In genomic region chr21:45250914-45251634, GRCh38 we compare ENCODE assay signal across 28 cellular contexts.
"Had no signal": no experiment of that assay in that cellular context is flagged by ENCODE, and none has a peak within 500 bp of the region (broad histone marks: within the 10 kb centered on the region; RNA-seq: fewer than 3 reads in every experiment).

No MANE protein-coding gene starts in this region.

- H3K4me3 Mint-ChIP-seq: activated CD4-positive, alpha-beta memory T cell treated with anti-CD3 and anti-CD28 coated beads for 36 hours; activated CD4-positive, alpha-beta T cell treated with anti-CD3 and anti-CD28 coated beads for 36 hours; activated naive CD4-positive, alpha-beta T cell treated with anti-CD3 and anti-CD28 coated beads, Interleukin-2, amount 10 ng/mL, durations not matched to agents 7 days and 5 days; activated naive CD8-positive, alpha-beta T cell; activated naive CD8-positive, alpha-beta T cell treated with anti-CD3 and anti-CD28 coated beads, Interleukin-2, amount 50 U/mL, for 24 hours; activated T-cell treated with anti-CD3 and anti-CD28 coated beads, Interleukin-2, amount 50 U/mL, for 4 hours; activated T-helper 1 cell treated with anti-CD3 and anti-CD28 coated beads, Interleukin-12 subunit alpha, Interleukin-12 subunit beta, Interleukin-2, Interleukin-4 antibody, amounts not matched to agents 30 ng/mL and 10 ng/mL and 1 ng/mL, durations not matched to agents 14 hours and 24 hours and 36 hours; brain had no signal

- H3K4me2 ChIP-seq: KMS-11 had no signal

- H3K36me3 Mint-ChIP-seq: activated CD4-positive, alpha-beta memory T cell treated with anti-CD3 and anti-CD28 coated beads for 36 hours; activated naive CD4-positive, alpha-beta T cell treated with anti-CD3 and anti-CD28 coated beads, Interleukin-2, amount 10 ng/mL, durations not matched to agents 7 days and 5 days; activated naive CD8-positive, alpha-beta T cell; brain had no signal

- DNase-seq: activated CD4-positive, alpha-beta memory T cell treated with anti-CD3 and anti-CD28 coated beads for 36 hours; activated CD4-positive, alpha-beta T cell treated with anti-CD3 and anti-CD28 coated beads for 36 hours; activated CD4-positive, alpha-beta T cell treated with anti-CD3 and anti-CD28 coated beads, Interleukin-2, amount 50 U/mL, for 1 hour; activated CD8-positive, alpha-beta memory T cell treated with anti-CD3 and anti-CD28 coated beads, Interleukin-2, amount 50 U/mL, for 4 hours; activated naive CD4-positive, alpha-beta T cell treated with anti-CD3 and anti-CD28 coated beads, Interleukin-2, amount 10 ng/mL, durations not matched to agents 7 days and 5 days; activated naive CD8-positive, alpha-beta T cell treated with anti-CD3 and anti-CD28 coated beads, Interleukin-2, amount 50 U/mL, for 24 hours; activated T-cell treated with anti-CD3 and anti-CD28 coated beads for 4 hours; activated T-cell treated with anti-CD3 and anti-CD28 coated beads, Interleukin-2, amount 50 U/mL, for 4 hours; anterior cingulate cortex; caudate nucleus; MM.1S; NCI-H1048; NCI-H1436 treated with DMSO at 0.1 percent for 48 hours; NCI-H1694 treated with DMSO at 0.1 percent for 48 hours; NCI-H2029; NCI-H345; NCI-H524 treated with DMSO at 0.1 percent for 48 hours; SHP77; SJCRH30; T-helper 1 cell; T-helper 2 cell; T-helper 9 cell had no signal

- ATAC-seq: activated CD4-positive, alpha-beta T cell treated with anti-CD3 and anti-CD28 coated beads for 36 hours; activated naive CD8-positive, alpha-beta T cell treated with anti-CD3 and anti-CD28 coated beads, Interleukin-2, amount 50 U/mL, for 24 hours; activated T-cell treated with anti-CD3 and anti-CD28 coated beads, Interleukin-2, amount 50 U/mL, for 4 hours; Panc1 had no signal

- H3K27ac ChIP-seq: KMS-11, SJCRH30, SK-N-MC had no signal

- H3K9ac ChIP-seq: KMS-11 had no signal

- H3K4me3 ChIP-seq: SJCRH30, SK-N-MC had no signal

- H3K4me1 Mint-ChIP-seq: activated CD4-positive, alpha-beta T cell treated with anti-CD3 and anti-CD28 coated beads for 36 hours had no signal

- H3K9me3 ChIP-seq: SJCRH30 had no signal

- H3K9me3 Mint-ChIP-seq: activated CD4-positive, alpha-beta memory T cell treated with anti-CD3 and anti-CD28 coated beads for 36 hours; activated naive CD4-positive, alpha-beta T cell treated with anti-CD3 and anti-CD28 coated beads, Interleukin-2, amount 10 ng/mL, durations not matched to agents 7 days and 5 days; activated naive CD8-positive, alpha-beta T cell treated with anti-CD3 and anti-CD28 coated beads, Interleukin-2, amount 50 U/mL, for 24 hours; activated T-cell treated with anti-CD3 and anti-CD28 coated beads, Interleukin-2, amount 50 U/mL, for 4 hours; activated T-helper 1 cell treated with anti-CD3 and anti-CD28 coated beads, Interleukin-12 subunit alpha, Interleukin-12 subunit beta, Interleukin-2, Interleukin-4 antibody, amounts not matched to agents 30 ng/mL and 10 ng/mL and 1 ng/mL, durations not matched to agents 14 hours and 24 hours and 36 hours had no signal

- H3K27ac Mint-ChIP-seq: activated CD4-positive, alpha-beta memory T cell treated with anti-CD3 and anti-CD28 coated beads for 36 hours; activated CD4-positive, alpha-beta T cell treated with anti-CD3 and anti-CD28 coated beads for 36 hours; activated naive CD4-positive, alpha-beta T cell treated with anti-CD3 and anti-CD28 coated beads, Interleukin-2, amount 10 ng/mL, durations not matched to agents 7 days and 5 days; activated naive CD8-positive, alpha-beta T cell; activated naive CD8-positive, alpha-beta T cell treated with anti-CD3 and anti-CD28 coated beads, Interleukin-2, amount 50 U/mL, for 24 hours; activated T-helper 1 cell treated with anti-CD3 and anti-CD28 coated beads, Interleukin-12 subunit alpha, Interleukin-12 subunit beta, Interleukin-2, Interleukin-4 antibody, amounts not matched to agents 30 ng/mL and 10 ng/mL and 1 ng/mL, durations not matched to agents 14 hours and 24 hours and 36 hours; brain had no signal

- H3K36me3 ChIP-seq: SJCRH30 had no signal
